Comparison of ENCODE assay signal across 1 cellular context in the genomic region with DNA sequence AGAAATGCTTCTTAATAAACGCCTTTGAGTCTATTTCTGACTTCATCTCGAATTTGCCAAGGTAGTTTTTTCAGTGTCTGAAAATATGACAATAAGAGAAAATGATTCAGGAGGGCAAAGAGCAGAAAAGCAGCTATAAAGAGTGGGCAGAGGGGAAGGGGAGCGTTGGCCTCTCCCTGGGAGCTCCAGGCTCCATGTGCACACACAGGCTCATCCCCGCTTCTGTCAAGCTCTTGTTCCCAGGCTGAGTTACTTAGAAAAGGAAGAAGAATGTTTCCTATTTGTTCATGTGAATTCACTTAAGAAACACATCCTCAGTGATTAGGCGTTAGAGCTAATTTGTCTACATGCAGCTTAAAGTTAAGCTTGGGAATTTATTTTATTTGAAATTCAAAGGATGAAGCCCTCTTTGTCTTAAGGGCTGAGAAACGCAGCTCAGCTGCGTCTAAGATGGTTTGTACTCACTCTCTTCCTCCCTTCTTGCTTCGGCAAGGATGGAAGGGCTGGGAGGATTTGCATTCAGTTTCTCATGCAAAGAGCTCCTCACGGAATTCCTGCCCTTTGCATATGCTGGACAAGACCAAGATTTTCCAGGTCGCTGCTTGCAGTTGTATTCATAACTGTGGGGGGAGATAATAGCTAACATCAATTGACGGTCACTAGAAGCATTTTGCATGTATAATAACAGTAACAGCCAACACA.
TF ChIP-seq lines count a peak whose summit lies in the region.

No MANE protein-coding gene starts in this region.

TF ChIP-seq in GM23338, 12 proteins besides CTCF, POLR2A, EP300 and RAD21 (continued from another document):
- TF ChIP-seq, protein P1, sequence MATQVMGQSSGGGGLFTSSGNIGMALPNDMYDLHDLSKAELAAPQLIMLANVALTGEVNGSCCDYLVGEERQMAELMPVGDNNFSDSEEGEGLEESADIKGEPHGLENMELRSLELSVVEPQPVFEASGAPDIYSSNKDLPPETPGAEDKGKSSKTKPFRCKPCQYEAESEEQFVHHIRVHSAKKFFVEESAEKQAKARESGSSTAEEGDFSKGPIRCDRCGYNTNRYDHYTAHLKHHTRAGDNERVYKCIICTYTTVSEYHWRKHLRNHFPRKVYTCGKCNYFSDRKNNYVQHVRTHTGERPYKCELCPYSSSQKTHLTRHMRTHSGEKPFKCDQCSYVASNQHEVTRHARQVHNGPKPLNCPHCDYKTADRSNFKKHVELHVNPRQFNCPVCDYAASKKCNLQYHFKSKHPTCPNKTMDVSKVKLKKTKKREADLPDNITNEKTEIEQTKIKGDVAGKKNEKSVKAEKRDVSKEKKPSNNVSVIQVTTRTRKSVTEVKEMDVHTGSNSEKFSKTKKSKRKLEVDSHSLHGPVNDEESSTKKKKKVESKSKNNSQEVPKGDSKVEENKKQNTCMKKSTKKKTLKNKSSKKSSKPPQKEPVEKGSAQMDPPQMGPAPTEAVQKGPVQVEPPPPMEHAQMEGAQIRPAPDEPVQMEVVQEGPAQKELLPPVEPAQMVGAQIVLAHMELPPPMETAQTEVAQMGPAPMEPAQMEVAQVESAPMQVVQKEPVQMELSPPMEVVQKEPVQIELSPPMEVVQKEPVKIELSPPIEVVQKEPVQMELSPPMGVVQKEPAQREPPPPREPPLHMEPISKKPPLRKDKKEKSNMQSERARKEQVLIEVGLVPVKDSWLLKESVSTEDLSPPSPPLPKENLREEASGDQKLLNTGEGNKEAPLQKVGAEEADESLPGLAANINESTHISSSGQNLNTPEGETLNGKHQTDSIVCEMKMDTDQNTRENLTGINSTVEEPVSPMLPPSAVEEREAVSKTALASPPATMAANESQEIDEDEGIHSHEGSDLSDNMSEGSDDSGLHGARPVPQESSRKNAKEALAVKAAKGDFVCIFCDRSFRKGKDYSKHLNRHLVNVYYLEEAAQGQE (IDR thresholded peaks at IDR 0.05; ENCODE audit: unreplicated experiment), result no peak
- no peak for TF ChIP-seq ETS1 (IDR thresholded peaks at IDR 0.05)
- no peak for TF ChIP-seq ZNF331 (CRISPR knock-in tag; IDR thresholded peaks at IDR 0.05; ENCODE audit: low read depth)
- TF ChIP-seq EZH2phosphoT487 (IDR thresholded peaks at IDR 0.05; ENCODE audit: unreplicated experiment), result no peak
- TF ChIP-seq, protein P2, sequence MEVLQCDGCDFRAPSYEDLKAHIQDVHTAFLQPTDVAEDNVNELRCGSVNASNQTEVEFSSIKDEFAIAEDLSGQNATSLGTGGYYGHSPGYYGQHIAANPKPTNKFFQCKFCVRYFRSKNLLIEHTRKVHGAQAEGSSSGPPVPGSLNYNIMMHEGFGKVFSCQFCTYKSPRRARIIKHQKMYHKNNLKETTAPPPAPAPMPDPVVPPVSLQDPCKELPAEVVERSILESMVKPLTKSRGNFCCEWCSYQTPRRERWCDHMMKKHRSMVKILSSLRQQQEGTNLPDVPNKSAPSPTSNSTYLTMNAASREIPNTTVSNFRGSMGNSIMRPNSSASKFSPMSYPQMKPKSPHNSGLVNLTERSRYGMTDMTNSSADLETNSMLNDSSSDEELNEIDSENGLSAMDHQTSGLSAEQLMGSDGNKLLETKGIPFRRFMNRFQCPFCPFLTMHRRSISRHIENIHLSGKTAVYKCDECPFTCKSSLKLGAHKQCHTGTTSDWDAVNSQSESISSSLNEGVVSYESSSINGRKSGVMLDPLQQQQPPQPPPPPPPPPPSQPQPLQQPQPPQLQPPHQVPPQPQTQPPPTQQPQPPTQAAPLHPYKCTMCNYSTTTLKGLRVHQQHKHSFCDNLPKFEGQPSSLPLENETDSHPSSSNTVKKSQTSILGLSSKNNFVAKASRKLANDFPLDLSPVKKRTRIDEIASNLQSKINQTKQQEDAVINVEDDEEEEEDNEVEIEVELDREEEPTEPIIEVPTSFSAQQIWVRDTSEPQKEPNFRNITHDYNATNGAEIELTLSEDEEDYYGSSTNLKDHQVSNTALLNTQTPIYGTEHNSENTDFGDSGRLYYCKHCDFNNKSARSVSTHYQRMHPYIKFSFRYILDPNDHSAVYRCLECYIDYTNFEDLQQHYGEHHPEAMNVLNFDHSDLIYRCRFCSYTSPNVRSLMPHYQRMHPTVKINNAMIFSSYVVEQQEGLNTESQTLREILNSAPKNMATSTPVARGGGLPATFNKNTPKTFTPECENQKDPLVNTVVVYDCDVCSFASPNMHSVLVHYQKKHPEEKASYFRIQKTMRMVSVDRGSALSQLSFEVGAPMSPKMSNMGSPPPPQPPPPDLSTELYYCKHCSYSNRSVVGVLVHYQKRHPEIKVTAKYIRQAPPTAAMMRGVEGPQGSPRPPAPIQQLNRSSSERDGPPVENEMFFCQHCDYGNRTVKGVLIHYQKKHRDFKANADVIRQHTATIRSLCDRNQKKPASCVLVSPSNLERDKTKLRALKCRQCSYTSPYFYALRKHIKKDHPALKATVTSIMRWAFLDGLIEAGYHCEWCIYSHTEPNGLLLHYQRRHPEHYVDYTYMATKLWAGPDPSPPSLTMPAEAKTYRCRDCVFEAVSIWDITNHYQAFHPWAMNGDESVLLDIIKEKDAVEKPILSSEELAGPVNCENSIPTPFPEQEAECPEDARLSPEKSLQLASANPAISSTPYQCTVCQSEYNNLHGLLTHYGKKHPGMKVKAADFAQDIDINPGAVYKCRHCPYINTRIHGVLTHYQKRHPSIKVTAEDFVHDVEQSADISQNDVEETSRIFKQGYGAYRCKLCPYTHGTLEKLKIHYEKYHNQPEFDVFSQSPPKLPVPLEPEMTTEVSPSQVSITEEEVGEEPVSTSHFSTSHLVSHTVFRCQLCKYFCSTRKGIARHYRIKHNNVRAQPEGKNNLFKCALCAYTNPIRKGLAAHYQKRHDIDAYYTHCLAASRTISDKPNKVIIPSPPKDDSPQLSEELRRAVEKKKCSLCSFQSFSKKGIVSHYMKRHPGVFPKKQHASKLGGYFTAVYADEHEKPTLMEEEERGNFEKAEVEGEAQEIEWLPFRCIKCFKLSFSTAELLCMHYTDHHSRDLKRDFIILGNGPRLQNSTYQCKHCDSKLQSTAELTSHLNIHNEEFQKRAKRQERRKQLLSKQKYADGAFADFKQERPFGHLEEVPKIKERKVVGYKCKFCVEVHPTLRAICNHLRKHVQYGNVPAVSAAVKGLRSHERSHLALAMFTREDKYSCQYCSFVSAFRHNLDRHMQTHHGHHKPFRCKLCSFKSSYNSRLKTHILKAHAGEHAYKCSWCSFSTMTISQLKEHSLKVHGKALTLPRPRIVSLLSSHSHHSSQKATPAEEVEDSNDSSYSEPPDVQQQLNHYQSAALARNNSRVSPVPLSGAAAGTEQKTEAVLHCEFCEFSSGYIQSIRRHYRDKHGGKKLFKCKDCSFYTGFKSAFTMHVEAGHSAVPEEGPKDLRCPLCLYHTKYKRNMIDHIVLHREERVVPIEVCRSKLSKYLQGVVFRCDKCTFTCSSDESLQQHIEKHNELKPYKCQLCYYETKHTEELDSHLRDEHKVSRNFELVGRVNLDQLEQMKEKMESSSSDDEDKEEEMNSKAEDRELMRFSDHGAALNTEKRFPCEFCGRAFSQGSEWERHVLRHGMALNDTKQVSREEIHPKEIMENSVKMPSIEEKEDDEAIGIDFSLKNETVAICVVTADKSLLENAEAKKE (CRISPR knock-in tag; IDR thresholded peaks at IDR 0.05), result no peak; the same call in 1 of the 2 replicates
